Comparison of ENCODE assay signal across 1 cellular context in genomic region chr7:116524609-116525297, GRCh38.
TF ChIP-seq lines count a peak whose summit lies in the region.

CAV1 (plus strand) TSS chr7:116525036; CDS start chr7:116525063, 27 bp downstream.

TF ChIP-seq in HEK293, 187 proteins besides CTCF, POLR2A, EP300 and RAD21 (continued from another document):
- no peak for TF ChIP-seq ZNF280D (tag by site-specific recombination; IDR thresholded peaks at IDR 0.05)
